ENCODE assay signal across 23 cellular contexts in the genomic region with DNA sequence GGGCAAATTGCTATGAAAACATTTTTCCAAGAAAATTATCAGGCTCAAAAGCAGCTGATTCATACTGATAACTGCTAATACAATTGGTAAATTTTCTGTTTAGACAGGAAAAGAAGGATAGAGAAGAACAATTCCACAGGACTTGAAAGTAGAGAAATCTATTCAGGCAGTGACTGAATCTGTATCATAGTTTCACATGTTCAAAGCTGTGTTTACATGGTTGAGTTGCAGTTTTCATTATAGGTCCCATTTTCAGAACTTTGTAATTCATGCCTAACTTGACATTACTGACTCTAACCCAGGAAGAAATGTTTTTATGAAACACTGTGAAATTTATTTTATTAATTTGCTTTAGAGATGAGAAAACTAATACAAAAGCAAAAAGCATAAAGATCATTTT. TPM values are rescaled to one million over a fixed set of nuclear protein-coding genes. Genes with fewer than 3 reads are reported as not detected.
A peak's percentile ranks its signal among the peaks of the same experiment; 100 is the strongest.
DNase-seq lines count a peak whose midpoint lies in the region; ATAC-seq and TF ChIP-seq lines count a peak whose summit lies in the region.
"Had no signal": no experiment of that assay in that cellular context is flagged by ENCODE, and none has a peak within 500 bp of the region (broad histone marks: within the 10 kb centered on the region; RNA-seq: fewer than 3 reads in every experiment).

No MANE protein-coding gene starts in this region.

- DNase-seq in NCI-H2227 treated with DMSO at 0.1 percent for 48 hours (lab: John Stamatoyannopoulos, UW) = no peak
- no peak for DNase-seq in omental fat pad (ENCODE audit: low spot score)
- DNase-seq in SIG-M5 (lab: John Stamatoyannopoulos, UW) = no peak
- no peak for DNase-seq in activated gamma-delta T cell (lab: John Stamatoyannopoulos, UW)
- DNase-seq: activated CD4-positive, alpha-beta T cell treated with anti-CD3 and anti-CD28 coated beads for 4 hours; activated naive CD8-positive, alpha-beta T cell treated with anti-CD3 and anti-CD28 coated beads, Interleukin-2, amount 10 ng/mL, durations not matched to agents 7 days and 5 days; CD4-positive, alpha-beta memory T cell; effector CD8-positive, alpha-beta T cell; esophagus squamous epithelium; MG63; NCI-H1436; NCI-H2171; NCI-H526 treated with DMSO at 0.1 percent for 48 hours; nucleus accumbens; stimulated activated CD4-positive, alpha-beta T cell treated with anti-CD3 and anti-CD28 coated beads, Interleukin-2, amount 100 ng/mL, for 48 hours; stimulated activated naive CD8-positive, alpha-beta T cell treated with anti-CD3 and anti-CD28 coated beads, Interleukin-15, Interleukin-2, amounts not matched to agents 100 U/mL and 50 U/mL, for 24 hours; T-cell; transverse colon had no signal

- ATAC-seq in GM19351 (IDR thresholded peaks at IDR 0.05; ENCODE audit: unreplicated experiment) = peak; percentile 58
- peak; percentile 59 for ATAC-seq in GM21723 (IDR thresholded peaks at IDR 0.05; ENCODE audit: unreplicated experiment)
- peak; percentile 51 for ATAC-seq in HG03280 (IDR thresholded peaks at IDR 0.05; ENCODE audit: unreplicated experiment)
- no peak for ATAC-seq in omental fat pad (ENCODE audit: low FRiP score)
- ATAC-seq: gastroesophageal sphincter; Right ventricle myocardium inferior; stimulated activated naive CD8-positive, alpha-beta T cell treated with anti-CD3 and anti-CD28 coated beads, Interleukin-15, Interleukin-2, amounts not matched to agents 100 U/mL and 50 U/mL, for 24 hours; T-cell had no signal

- TF ChIP-seq CTCF in omental fat pad (IDR thresholded peaks at IDR 0.05) = no peak

RNA-seq across cellular contexts. Expression of a gene that starts 43.2 kb away (rescaled TPM):
- 10 to 100 TPM; 34.8 to 41.0 (median 37.8) TPM for total RNA-seq in omental fat pad
